Comparison of ENCODE assay signal across 8 cellular contexts in genomic region chr1:113930499-113931161, GRCh38. TPM values are rescaled to one million over a fixed set of nuclear protein-coding genes. Genes with fewer than 3 reads are reported as not detected.
DNase-seq lines count a peak whose midpoint lies in the region; ATAC-seq, FAIRE-seq and TF ChIP-seq lines count a peak whose summit lies in the region.

No MANE protein-coding gene starts in this region.

- no peaks in the 10 kb centered on the region for H3K27me3 ChIP-seq in SK-N-SH (ENCODE audit: insufficient read depth)
- no peaks in the 10 kb centered on the region for H3K27me3 ChIP-seq in iPS-15b (ENCODE audit: control insufficient read depth, insufficient read depth, low read length)

- TF ChIP-seq CTCF in A549 (IDR thresholded peaks at IDR 0.05) = no peak
- TF ChIP-seq CTCF in SK-N-SH (IDR thresholded peaks at IDR 0.05) = no peak

- no peaks in the 10 kb centered on the region for H3K9me3 ChIP-seq in A549
- no peaks in the 10 kb centered on the region for H3K9me3 ChIP-seq in SK-N-SH
- H3K9me3 ChIP-seq in iPS-15b (ENCODE audit: control insufficient read depth, insufficient read depth, low read length) = no peaks in the 10 kb centered on the region

- peak overlapping the region; percentile 95 for H3K27ac Mint-ChIP-seq in activated naive CD8-positive, alpha-beta T cell treated with anti-CD3 and anti-CD28 coated beads for 36 hours

- no peaks in the 10 kb centered on the region for H3K9me2 ChIP-seq in SK-N-SH

- H3K36me3 ChIP-seq in SK-N-SH (replicated peaks in 1 of 2; ENCODE audit: control insufficient read depth in 1 of 2, insufficient read depth in 2 of 2, low read length in 1 of 2) = no peaks in the 10 kb centered on the region
- H3K36me3 ChIP-seq in iPS-15b (ENCODE audit: control insufficient read depth, insufficient read depth, low read length) = no peaks in the 10 kb centered on the region

- peaks cover 15% of the 10 kb centered on the region for H3K36me3 Mint-ChIP-seq in activated naive CD8-positive, alpha-beta T cell treated with anti-CD3 and anti-CD28 coated beads for 36 hours

- 14% methylated on average over 8 of the region's 8 CpGs for WGBS in A549 (ENCODE audit: missing lambda C conversion rate)
- 8% methylated on average over 8 of the region's 8 CpGs for WGBS in SK-N-SH (ENCODE audit: low lambda C conversion rate)

- DNase-seq in A549 (ENCODE audit: low read depth in 1 of 2, low spot score in 1 of 2) = peak; percentile 21 to 27
- DNase-seq in SK-N-SH = peak; percentile 43
- peak; percentile 75 for DNase-seq in activated naive CD8-positive, alpha-beta T cell treated with anti-CD3 and anti-CD28 coated beads for 36 hours
- DNase-seq in stimulated activated CD4-positive, alpha-beta T cell treated with anti-CD3 and anti-CD28 coated beads, Interleukin-12 subunit alpha, Interleukin-12 subunit beta, amount 100 ng/mL, for 48 hours (ENCODE audit: low read depth in 2 of 3, low spot score in 1 of 3) = peak; percentile 57 to 67 (median 64)
- DNase-seq in NCI-H1930 (lab: John Stamatoyannopoulos, UW) = no peak

- peaks cover 52% of the 10 kb centered on the region for H3K4me1 Mint-ChIP-seq in activated naive CD8-positive, alpha-beta T cell treated with anti-CD3 and anti-CD28 coated beads for 36 hours

- H3K4me3 ChIP-seq in A549 (peak overlapping the region; percentile 96), SK-N-SH (ENCODE audit: low read depth in 2 of 2, low read length in 1 of 2) (peak overlapping the region; percentile 93 to 99), iPS-15b (ENCODE audit: low read depth, low read length) (peak overlapping the region; percentile 78)

- H3K9ac ChIP-seq in SK-N-SH = peak overlapping the region; percentile 98
- peak overlapping the region; percentile 9 for H3K9ac ChIP-seq in iPS-15b (ENCODE audit: low read depth, low read length)

- no peak for FAIRE-seq in A549 (lab: Jason Lieb, UNC)

- no peaks in the 10 kb centered on the region for H3K9me3 Mint-ChIP-seq in activated naive CD8-positive, alpha-beta T cell treated with anti-CD3 and anti-CD28 coated beads for 36 hours

- CTCF ChIA-PET in A549 (lab: Yijun Ruan, JAX) (interaction anchor here (0.6 to 1.3 kb wide), 5 partner anchors 10 to 96 kb away, joined by 3 to 5 read pairs (median 4); partner anchors contain the start of gene AP4B1), SK-N-SH (lab: Yijun Ruan, JAX) (interaction anchor here (0.8 to 3.2 kb wide), 10 partner anchors 11 to 95 kb away, joined by 3 to 19 read pairs (median 5); partner anchors contain the start of genes AP4B1, DCLRE1B and OLFML3)

- ATAC-seq in A549 (peak in 1 of 2 experiments; percentile 50; a peak in 3 of 6 replicates), GM18868 (IDR thresholded peaks at IDR 0.05; ENCODE audit: unreplicated experiment) (peak; percentile 41), HG03139 (IDR thresholded peaks at IDR 0.05; ENCODE audit: unreplicated experiment) (peak; percentile 28)

- no peak overlapping the region for H2AFZ ChIP-seq in SK-N-SH (ENCODE audit: low read depth)

- H4K20me1 ChIP-seq in SK-N-SH (ENCODE audit: insufficient read depth) = peaks cover 50% of the 10 kb centered on the region

- H3K79me2 ChIP-seq in SK-N-SH (ENCODE audit: insufficient read depth) = peaks cover 63% of the 10 kb centered on the region

- no peaks in the 10 kb centered on the region for H3F3A ChIP-seq in SK-N-SH (replicated peaks; ENCODE audit: insufficient read depth)

- peak overlapping the region; percentile 84 to 97; a peak in 5 of 6 replicates for H3K27ac ChIP-seq in A549
- H3K27ac ChIP-seq in SK-N-SH (ENCODE audit: low read depth in 2 of 2, low read length in 1 of 2) = peak overlapping the region; percentile 24 to 89; a peak in 2 of 4 replicates

- TF ChIP-seq RAD21 in A549 (conservative IDR thresholded peaks at IDR 0.05 in 1 of 2, IDR thresholded peaks at IDR 0.05 in 1 of 2) = no peak
- TF ChIP-seq RAD21 in SK-N-SH (IDR thresholded peaks at IDR 0.05; ENCODE audit: low read length) = no peak

- no peak for TF ChIP-seq POLR2A in A549 (IDR thresholded peaks at IDR 0.05; ENCODE audit: low read length)

- TF ChIP-seq EP300 in A549 (IDR thresholded peaks at IDR 0.05) = no peak
- TF ChIP-seq EP300 in SK-N-SH (IDR thresholded peaks at IDR 0.05; ENCODE audit: borderline replicate concordance in 1 of 2, low read depth in 1 of 2, low read length in 1 of 2) = no peak

- H3K27me3 Mint-ChIP-seq in activated naive CD8-positive, alpha-beta T cell treated with anti-CD3 and anti-CD28 coated beads for 36 hours = no peaks in the 10 kb centered on the region

- peak overlapping the region; percentile 90 for H3K4me3 Mint-ChIP-seq in activated naive CD8-positive, alpha-beta T cell treated with anti-CD3 and anti-CD28 coated beads for 36 hours

- H3K4me2 ChIP-seq in A549 (peak overlapping the region; percentile 90), SK-N-SH (peak overlapping the region; percentile 95)

- POLR2A ChIA-PET in A549 (lab: Yijun Ruan, JAX) (interaction anchor here (1.1 to 3.7 kb wide), 2 partner anchors 26 to 118 kb away, joined by 5 to 32 read pairs; partner anchors contain the start of genes AP4B1, DCLRE1B and RSBN1), SK-N-SH (lab: Yijun Ruan, JAX) (interaction anchor here (1.6 to 2.9 kb wide), 2 partner anchors 26 to 172 kb away, joined by 4 to 21 read pairs; partner anchors contain the start of genes AP4B1, DCLRE1B and PHTF1)

- H3K4me1 ChIP-seq in A549 = peaks cover 21% of the 10 kb centered on the region
- H3K4me1 ChIP-seq in SK-N-SH (ENCODE audit: control insufficient read depth in 1 of 2, insufficient read depth in 2 of 2, low read depth in 1 of 2, low read length in 1 of 2) = peaks cover 8 to 22% of the 10 kb centered on the region in 2 experiments
- H3K4me1 ChIP-seq in iPS-15b (ENCODE audit: control insufficient read depth, insufficient read depth, low read length) = peaks cover 5% of the 10 kb centered on the region

TF ChIP-seq in A549, 52 proteins besides CTCF, POLR2A, EP300 and RAD21 (continues in another document):
- TF ChIP-seq HOXA7 (CRISPR knock-in tag; IDR thresholded peaks at IDR 0.05) = no peak
- no peak for TF ChIP-seq CBX8 (IDR thresholded peaks at IDR 0.05)

RNA-seq across cellular contexts. Expression of gene HIPK1, which starts 1.5 kb away (rescaled TPM):
- polyA plus RNA-seq in A549 (2011; rRNA removed) (27.4 and 35.9 TPM in 2 replicates), A549 (2017; fragmentation: RNase III; extraction: RNeasy Plus Mini Kit Qiagen cat#74134 plus additional on column Dnase treatment) (11.1 to 11.5 TPM (median 11.3 TPM) in 3 replicates), SK-N-SH (2012; rRNA removed) (7.1 and 10.1 TPM in 2 replicates)
- 9.2 and 13.5 TPM in 2 replicates for polyA plus RNA-seq in A549 (2012; cell fraction: cytosol; rRNA removed)
- 13.4 and 14.3 TPM in 2 replicates for polyA plus RNA-seq in A549 (2012; cell fraction: nucleus; rRNA removed)
- polyA minus RNA-seq in A549 (2011; rRNA and poly(A)+ RNA removed) = 86.3 and 103 TPM in 2 replicates
- polyA plus RNA-seq in SK-N-SH (2012; cell fraction: cytosol; rRNA removed) = 7.2 and 8.1 TPM in 2 replicates
- polyA plus RNA-seq in SK-N-SH (2012; cell fraction: nucleus; rRNA removed) = 10.4 and 18.9 TPM in 2 replicates
- 10 to 100 TPM; 41.1 to 45.7 TPM for total RNA-seq in activated naive CD8-positive, alpha-beta T cell treated with anti-CD3 and anti-CD28 coated beads for 36 hours

RNA-seq across cellular contexts. Expression of gene DCLRE1B, which starts 25.5 kb away (rescaled TPM):
- polyA plus RNA-seq in A549 (2011; rRNA removed) = 4.8 and 6.3 TPM in 2 replicates
- 3.8 and 5.1 TPM in 2 replicates for polyA plus RNA-seq in A549 (2012; cell fraction: cytosol; rRNA removed)
- polyA plus RNA-seq in A549 (2012; cell fraction: nucleus; rRNA removed) = 2.6 TPM in 2 replicates
- polyA plus RNA-seq in A549 (2017; fragmentation: RNase III; extraction: RNeasy Plus Mini Kit Qiagen cat#74134 plus additional on column Dnase treatment) = 5.5 to 6.4 TPM (median 5.7 TPM) in 3 replicates
- 5.5 and 6.7 TPM in 2 replicates for polyA minus RNA-seq in A549 (2011; rRNA and poly(A)+ RNA removed)
- 3.0 and 3.3 TPM in 2 replicates for polyA plus RNA-seq in SK-N-SH (2012; rRNA removed)
- polyA plus RNA-seq in SK-N-SH (2012; cell fraction: cytosol; rRNA removed) = 2.6 and 3.3 TPM in 2 replicates
- polyA plus RNA-seq in SK-N-SH (2012; cell fraction: nucleus; rRNA removed) = 1.3 and 1.5 TPM in 2 replicates
- total RNA-seq in activated naive CD8-positive, alpha-beta T cell treated with anti-CD3 and anti-CD28 coated beads for 36 hours = 10 to 100 TPM; 25.2 to 26.5 TPM

RNA-seq across cellular contexts. Expression of gene AP4B1, which starts 26.0 kb away (rescaled TPM):
- polyA plus RNA-seq in A549 (2011; rRNA removed) (11.9 and 12.0 TPM in 2 replicates), A549 (2017; fragmentation: RNase III; extraction: RNeasy Plus Mini Kit Qiagen cat#74134 plus additional on column Dnase treatment) (9.2 to 9.4 TPM (median 9.2 TPM) in 3 replicates), SK-N-SH (2012; rRNA removed) (11.5 and 16.8 TPM in 2 replicates)
- 5.3 and 5.6 TPM in 2 replicates for polyA plus RNA-seq in A549 (2012; cell fraction: cytosol; rRNA removed)
- polyA plus RNA-seq in A549 (2012; cell fraction: nucleus; rRNA removed) = 8.3 and 12.4 TPM in 2 replicates
- polyA minus RNA-seq in A549 (2011; rRNA and poly(A)+ RNA removed) = 13.3 and 13.9 TPM in 2 replicates
- 7.7 and 8.1 TPM in 2 replicates for polyA plus RNA-seq in SK-N-SH (2012; cell fraction: cytosol; rRNA removed)
- 41.9 and 60.0 TPM in 2 replicates for polyA plus RNA-seq in SK-N-SH (2012; cell fraction: nucleus; rRNA removed)
- total RNA-seq in activated naive CD8-positive, alpha-beta T cell treated with anti-CD3 and anti-CD28 coated beads for 36 hours = 10 to 100 TPM; 36.8 to 37.7 TPM

RNA-seq across cellular contexts. Expression of gene BCL2L15, which starts 43.2 kb away (rescaled TPM):
- polyA plus RNA-seq in A549 (2011; rRNA removed) = 2.3 and 3.1 TPM in 2 replicates
- 0.15 and 1.5 TPM in 2 replicates for polyA plus RNA-seq in A549 (2012; cell fraction: cytosol; rRNA removed)
- polyA plus RNA-seq in A549 (2012; cell fraction: nucleus; rRNA removed) = 0.23 and 9.0 TPM in 2 replicates
- polyA plus RNA-seq in A549 (2017; fragmentation: RNase III; extraction: RNeasy Plus Mini Kit Qiagen cat#74134 plus additional on column Dnase treatment) = 0.79 to 2.1 TPM (median 0.87 TPM) in 3 replicates
- polyA minus RNA-seq in A549 (2011; rRNA and poly(A)+ RNA removed) = 1.0 and 2.4 TPM in 2 replicates
- 0.02 and 0.05 TPM in 2 replicates for polyA plus RNA-seq in SK-N-SH (2012; rRNA removed)
- polyA plus RNA-seq in SK-N-SH (2012; cell fraction: cytosol; rRNA removed) = under 0.01 and 0.01 TPM in 2 replicates
- polyA plus RNA-seq in SK-N-SH (2012; cell fraction: nucleus; rRNA removed) = 0.42 and 0.66 TPM in 2 replicates
- 1 to 10 TPM in 1 of 2 experiments, under 1 TPM in 1; 0.88 to 2.2 TPM for total RNA-seq in activated naive CD8-positive, alpha-beta T cell treated with anti-CD3 and anti-CD28 coated beads for 36 hours

RNA-seq across cellular contexts. Expression of gene OLFML3, which starts 48.6 kb away (rescaled TPM):
- 1.2 TPM in 2 replicates for polyA plus RNA-seq in A549 (2011; rRNA removed)
- 0.85 and 1.1 TPM in 2 replicates for polyA plus RNA-seq in A549 (2012; cell fraction: cytosol; rRNA removed)
- polyA plus RNA-seq in A549 (2012; cell fraction: nucleus; rRNA removed) = 1.8 and 1.9 TPM in 2 replicates
- 6.6 to 9.3 TPM (median 8.0 TPM) in 3 replicates for polyA plus RNA-seq in A549 (2017; fragmentation: RNase III; extraction: RNeasy Plus Mini Kit Qiagen cat#74134 plus additional on column Dnase treatment)
- polyA minus RNA-seq in A549 (2011; rRNA and poly(A)+ RNA removed) = 1.0 TPM in 2 replicates
- 26.1 and 28.3 TPM in 2 replicates for polyA plus RNA-seq in SK-N-SH (2012; rRNA removed)
- 20.6 and 25.1 TPM in 2 replicates for polyA plus RNA-seq in SK-N-SH (2012; cell fraction: cytosol; rRNA removed)
- polyA plus RNA-seq in SK-N-SH (2012; cell fraction: nucleus; rRNA removed) = 13.4 and 19.7 TPM in 2 replicates
- total RNA-seq in activated naive CD8-positive, alpha-beta T cell treated with anti-CD3 and anti-CD28 coated beads for 36 hours = under 1 TPM in 1 of 2 experiments, not detected in 1; 0.20 TPM

Comparison
In these comparisons a context has a peak if more than half of its experiments do, and no peak if none do; other contexts are left out.
1. DNase-seq: peak in A549 (2 of 2), SK-N-SH (single experiment), activated naive CD8-positive, alpha-beta T cell treated with anti-CD3 and anti-CD28 coated beads for 36 hours (single experiment) and stimulated activated CD4-positive, alpha-beta T cell treated with anti-CD3 and anti-CD28 coated beads, Interleukin-12 subunit alpha, Interleukin-12 subunit beta, amount 100 ng/mL, for 48 hours (3 of 3); none in NCI-H1930 (0 of 2).
2. Peak in every context shown above with its lines, with median percentiles within 50 percentile points of each other: H3K4me3 ChIP-seq.